9 cellular contexts compared by ENCODE assay signal in genomic region chr14:23640524-23641141, GRCh38. TPM values are rescaled to one million over a fixed set of nuclear protein-coding genes. Genes with fewer than 3 reads are reported as not detected.
DNase-seq lines count a peak whose midpoint lies in the region; ATAC-seq and TF ChIP-seq lines count a peak whose summit lies in the region.
"Had no signal": no experiment of that assay in that cellular context is flagged by ENCODE, and none has a peak within 500 bp of the region (broad histone marks: within the 10 kb centered on the region; RNA-seq: fewer than 3 reads in every experiment).

No MANE protein-coding gene starts in this region.

- 54 to 56% methylated on average over 5 of the region's 5 CpGs for WGBS in heart right ventricle, 2 donors

- no peak overlapping the region for H3K27ac ChIP-seq in SK-N-MC
- no peak overlapping the region for H3K27ac ChIP-seq in heart right ventricle
- H3K27ac ChIP-seq in upper lobe of right lung, result no peak overlapping the region
- no peak overlapping the region for H3K27ac ChIP-seq in neural progenitor cell
- H3K27ac ChIP-seq: A549 had no signal

- peak in 7 of 8 donors; percentile 33 to 80 (median 56) for ATAC-seq in heart right ventricle
- ATAC-seq in upper lobe of right lung, result peak; percentile 49
- ATAC-seq in natural killer cell treated with Interleukin-12 subunit alpha and Interleukin-12 subunit beta and Interleukin-15 and Interleukin-18, amount 100 ng/mL, for 72 hours, result no peak

- no peak overlapping the region for H3K27ac Mint-ChIP-seq in neural progenitor cell
- H3K27ac Mint-ChIP-seq in natural killer cell treated with Interleukin-12 subunit alpha and Interleukin-12 subunit beta and Interleukin-15 and Interleukin-18, amount 100 ng/mL, for 72 hours, result no peak overlapping the region

- H3K4me3 ChIP-seq in SK-N-MC, result 0 out of 2 replicates have a peak overlapping the region, but pooled peaks have one; percentile 9
- H3K4me3 ChIP-seq in heart right ventricle, result no peak overlapping the region
- no peak overlapping the region for H3K4me3 ChIP-seq in upper lobe of right lung
- H3K4me3 ChIP-seq in neural progenitor cell, result no peak overlapping the region
- H3K4me3 ChIP-seq: A549 had no signal

- DNase-seq in NCI-H510A treated with DMSO at 0.1 percent for 48 hours (lab: John Stamatoyannopoulos, UW), result peak; percentile 0
- no peak for DNase-seq in NCI-H510A (lab: John Stamatoyannopoulos, UW)
- peak; percentile 35 for DNase-seq in SK-N-MC (ENCODE audit: low read depth, low spot score)
- DNase-seq in heart right ventricle, result peak in 1 of 2 donors; percentile 52
- no peak for DNase-seq in upper lobe of right lung
- no peak for DNase-seq in NOMO-1 treated with dmso at 0.1 percent for 144 hours (lab: John Stamatoyannopoulos, UW; ENCODE audit: unreplicated experiment)
- DNase-seq in neural progenitor cell (ENCODE audit: low spot score), result no peak
- DNase-seq in natural killer cell treated with Interleukin-12 subunit alpha and Interleukin-12 subunit beta and Interleukin-15 and Interleukin-18, amount 100 ng/mL, for 72 hours (ENCODE audit: low spot score), result no peak

- no peak overlapping the region for H3K4me2 ChIP-seq in neural progenitor cell
- H3K4me2 ChIP-seq: A549 had no signal

- TF ChIP-seq CTCF in heart right ventricle (IDR thresholded peaks at IDR 0.05) (no peak), upper lobe of right lung (IDR thresholded peaks at IDR 0.05) (no peak), neural progenitor cell (IDR thresholded peaks at IDR 0.05) (no peak)

- no peaks in the 10 kb centered on the region for H3K36me3 Mint-ChIP-seq in neural progenitor cell
- H3K36me3 Mint-ChIP-seq in natural killer cell treated with Interleukin-12 subunit alpha and Interleukin-12 subunit beta and Interleukin-15 and Interleukin-18, amount 100 ng/mL, for 72 hours, result no peaks in the 10 kb centered on the region

- H3K4me3 Mint-ChIP-seq in neural progenitor cell, result no peak overlapping the region
- H3K4me3 Mint-ChIP-seq in natural killer cell treated with Interleukin-12 subunit alpha and Interleukin-12 subunit beta and Interleukin-15 and Interleukin-18, amount 100 ng/mL, for 72 hours, result no peak overlapping the region

- H2AFZ ChIP-seq in neural progenitor cell (replicated peaks), result no peak overlapping the region

- no peaks in the 10 kb centered on the region for H3K79me2 ChIP-seq in neural progenitor cell (ENCODE audit: low read depth)

- intact Hi-C loops in heart right ventricle (cut with DNase I) (no loop called here), upper lobe of right lung (cut with DNase I) (no loop called here)

- H3K4me1 ChIP-seq in heart right ventricle (peaks cover 0 to 10% (median 0%) of the 10 kb centered on the region in 9 donors), upper lobe of right lung (no peaks in the 10 kb centered on the region), neural progenitor cell (no peaks in the 10 kb centered on the region)
- H3K4me1 ChIP-seq: A549 had no signal

- H3K9ac ChIP-seq in SK-N-MC (ENCODE audit: insufficient read length) (no peak overlapping the region), neural progenitor cell (no peak overlapping the region)

- H3K9me3 Mint-ChIP-seq in neural progenitor cell, result no peaks in the 10 kb centered on the region
- no peaks in the 10 kb centered on the region for H3K9me3 Mint-ChIP-seq in natural killer cell treated with Interleukin-12 subunit alpha and Interleukin-12 subunit beta and Interleukin-15 and Interleukin-18, amount 100 ng/mL, for 72 hours

- H3K36me3 ChIP-seq in SK-N-MC (ENCODE audit: insufficient read depth, low read length), result no peaks in the 10 kb centered on the region
- H3K36me3 ChIP-seq in heart right ventricle, result no peaks in the 10 kb centered on the region
- no peaks in the 10 kb centered on the region for H3K36me3 ChIP-seq in upper lobe of right lung
- H3K36me3 ChIP-seq in neural progenitor cell, result no peaks in the 10 kb centered on the region

- no peaks in the 10 kb centered on the region for H3K4me1 Mint-ChIP-seq in neural progenitor cell
- H3K4me1 Mint-ChIP-seq in natural killer cell treated with Interleukin-12 subunit alpha and Interleukin-12 subunit beta and Interleukin-15 and Interleukin-18, amount 100 ng/mL, for 72 hours (ENCODE audit: low read depth in 2 of 2), result no peaks in the 10 kb centered on the region

- no peaks in the 10 kb centered on the region for H4K20me1 ChIP-seq in neural progenitor cell (ENCODE audit: low read depth)

- H3K27me3 Mint-ChIP-seq in neural progenitor cell (ENCODE audit: insufficient read depth, low read depth), result no peaks in the 10 kb centered on the region
- H3K27me3 Mint-ChIP-seq in natural killer cell treated with Interleukin-12 subunit alpha and Interleukin-12 subunit beta and Interleukin-15 and Interleukin-18, amount 100 ng/mL, for 72 hours, result peaks cover 0 to 2% of the 10 kb centered on the region in 2 donors

- H3K27me3 ChIP-seq in heart right ventricle (peaks cover 0 to 3% (median 0%) of the 10 kb centered on the region in 7 donors), upper lobe of right lung (no peaks in the 10 kb centered on the region), neural progenitor cell (no peaks in the 10 kb centered on the region)

- H3F3A ChIP-seq in neural progenitor cell (ENCODE audit: low read depth), result no peaks in the 10 kb centered on the region

- no peaks in the 10 kb centered on the region for H3K9me3 ChIP-seq in SK-N-MC (ENCODE audit: low read depth, low read length)
- H3K9me3 ChIP-seq in heart right ventricle, result peaks cover 0 to 12% (median 0%) of the 10 kb centered on the region in 11 donors
- H3K9me3 ChIP-seq in upper lobe of right lung, result no peaks in the 10 kb centered on the region
- H3K9me3 ChIP-seq in neural progenitor cell (ENCODE audit: low read depth), result no peaks in the 10 kb centered on the region

RNA-seq across cellular contexts. Expression of gene DHRS2, which starts 4.5 kb away (rescaled TPM):
- total RNA-seq in heart right ventricle (not detected), upper lobe of right lung (0.61 TPM), neural progenitor cell (ENCODE audit: low replicate concordance) (0.59 and 2.8 TPM in 2 replicates)
- polyA plus RNA-seq in heart right ventricle, result under 1 TPM in 1 of 2 donors, not detected in 1; 0.07 TPM
- 1 to 10 TPM in 1 of 2 donors, under 1 TPM in 1; 0.57 to 1.5 TPM for total RNA-seq in natural killer cell treated with Interleukin-12 subunit alpha and Interleukin-12 subunit beta and Interleukin-15 and Interleukin-18, amount 100 ng/mL, for 72 hours

Comparison
In these comparisons a context has a peak if more than half of its experiments do, and no peak if none do; other contexts are left out.
1. DNase-seq: peak in NCI-H510A treated with DMSO at 0.1 percent for 48 hours (single experiment) and SK-N-MC (single experiment); none in NCI-H510A (single experiment), upper lobe of right lung (single experiment), NOMO-1 treated with dmso at 0.1 percent for 144 hours (single experiment), neural progenitor cell (single experiment) and natural killer cell treated with Interleukin-12 subunit alpha and Interleukin-12 subunit beta and Interleukin-15 and Interleukin-18, amount 100 ng/mL, for 72 hours (single experiment).
2. ATAC-seq: peak in heart right ventricle (7 of 8) and upper lobe of right lung (single experiment); none in natural killer cell treated with Interleukin-12 subunit alpha and Interleukin-12 subunit beta and Interleukin-15 and Interleukin-18, amount 100 ng/mL, for 72 hours (0 of 2).